8 cellular contexts compared by ENCODE assay signal in genomic region chr21:37208056-37208705, GRCh38. TPM values are rescaled to one million over a fixed set of nuclear protein-coding genes. Genes with fewer than 3 reads are reported as not detected.
DNase-seq lines count a peak whose midpoint lies in the region; ATAC-seq and TF ChIP-seq lines count a peak whose summit lies in the region.

No MANE protein-coding gene starts in this region.

- H3K4me1 ChIP-seq in DOHH2 (ENCODE audit: control insufficient read depth, low read length) (peaks cover 31% of the 10 kb centered on the region), skeletal muscle satellite cell (ENCODE audit: control insufficient read depth, insufficient read depth, low read length) (peaks cover 12% of the 10 kb centered on the region), sigmoid colon (peaks cover 0 to 14% (median 5%) of the 10 kb centered on the region in 4 donors)

- CTCF ChIA-PET in activated B cell treated with CpG ODN at 0.5 μM for 24 hours (lab: Charles Lee) = no interaction called here

- no peak overlapping the region for H3K9ac ChIP-seq in skeletal muscle satellite cell (ENCODE audit: low read depth, low read length)

- H3K9me3 Mint-ChIP-seq in activated B cell treated with CpG ODN at 0.5 μM for 24 hours = no peaks in the 10 kb centered on the region

- ATAC-seq in GM19324 (IDR thresholded peaks at IDR 0.05; ENCODE audit: low FRiP score, unreplicated experiment) (peak; percentile 65), HG03354 (IDR thresholded peaks at IDR 0.05; ENCODE audit: poor library complexity, severe bottlenecking, unreplicated experiment) (peak; percentile 74), activated B cell treated with CpG ODN at 0.5 μM for 24 hours (ENCODE audit: low read depth) (peak; percentile 65), left cardiac atrium (peak; percentile 89 to 94)

- peak overlapping the region; percentile 84 for H3K27ac Mint-ChIP-seq in activated B cell treated with CpG ODN at 0.5 μM for 24 hours

- H3K27me3 ChIP-seq in DOHH2 (ENCODE audit: control insufficient read depth, low read length) = no peaks in the 10 kb centered on the region
- no peaks in the 10 kb centered on the region for H3K27me3 ChIP-seq in skeletal muscle satellite cell (ENCODE audit: control insufficient read depth, insufficient read depth, low read length)
- H3K27me3 ChIP-seq in sigmoid colon = no peaks in the 10 kb centered on the region
- H3K27me3 ChIP-seq in brain microvascular endothelial cell (replicated peaks) = no peaks in the 10 kb centered on the region

- TF ChIP-seq CTCF in DOHH2 (IDR thresholded peaks at IDR 0.05; ENCODE audit: low read depth, low read length, poor library complexity, severe bottlenecking) = no peak
- TF ChIP-seq CTCF in activated B cell treated with CpG ODN at 0.5 μM for 24 hours (IDR thresholded peaks at IDR 0.05) = no peak
- TF ChIP-seq CTCF in sigmoid colon (IDR thresholded peaks at IDR 0.05) = no peak
- no peak for TF ChIP-seq CTCF in brain microvascular endothelial cell (IDR thresholded peaks at IDR 0.05; ENCODE audit: low read depth, low read length, missing control alignments)

- TF ChIP-seq POLR2A in sigmoid colon (IDR thresholded peaks at IDR 0.05) = no peak

- in situ Hi-C loops in brain microvascular endothelial cell (cut with HindIII; ENCODE audit: low pct_ligation_motif_present, low sequenced_read_pairs) = no loop called here

- H3K4me1 Mint-ChIP-seq in activated B cell treated with CpG ODN at 0.5 μM for 24 hours = peaks cover 45% of the 10 kb centered on the region

- H3K36me3 ChIP-seq in DOHH2 (ENCODE audit: control insufficient read depth, low read length) (no peaks in the 10 kb centered on the region), skeletal muscle satellite cell (ENCODE audit: insufficient read depth, low read length) (peaks cover 16% of the 10 kb centered on the region), sigmoid colon (peaks cover 0 to 3% (median 1%) of the 10 kb centered on the region in 4 donors), brain microvascular endothelial cell (replicated peaks) (peaks cover 13% of the 10 kb centered on the region)

- no peak overlapping the region for H3K4me3 ChIP-seq in DOHH2 (ENCODE audit: low read length)
- H3K4me3 ChIP-seq in skeletal muscle satellite cell (ENCODE audit: low read length) = no peak overlapping the region
- no peak overlapping the region for H3K4me3 ChIP-seq in sigmoid colon
- H3K4me3 ChIP-seq in brain microvascular endothelial cell (ENCODE audit: low read depth, low read length) = no peak overlapping the region

- no peak overlapping the region for H3K27ac ChIP-seq in DOHH2 (ENCODE audit: low read depth, low read length)
- H3K27ac ChIP-seq in sigmoid colon = peak overlapping the region in 1 of 4 donors; percentile 55
- H3K27ac ChIP-seq in brain microvascular endothelial cell = no peak overlapping the region

- 39 to 41% methylated on average over 14 of the region's 14 CpGs for WGBS in sigmoid colon, 2 donors

- intact Hi-C loops in activated B cell treated with CpG ODN at 0.5 μM for 24 hours (cut with micrococcal nuclease) = loop anchor here (1.0 to 2.0 kb wide), 5 partner anchors 13 to 159 kb away; partner anchors contain the start of genes DYRK1A, PIGP, TTC3 and VPS26C
- intact Hi-C loops in left cardiac atrium (cut with DNase I) = loop anchor here in 1 of 2 donors (5.0 kb wide), 1 partner anchor 159 kb away; the partner anchor contains the start of gene DYRK1A
- intact Hi-C loops in sigmoid colon (cut with DNase I) = no loop called here

- H4K20me1 ChIP-seq in DOHH2 (ENCODE audit: control insufficient read depth, insufficient read depth, low read depth, low read length) = no peaks in the 10 kb centered on the region

- H3K4me2 ChIP-seq in DOHH2 (ENCODE audit: low read length) (peak overlapping the region; percentile 42), skeletal muscle satellite cell (ENCODE audit: low read length) (peak overlapping the region; percentile 51)

- H3K27me3 Mint-ChIP-seq in activated B cell treated with CpG ODN at 0.5 μM for 24 hours = no peaks in the 10 kb centered on the region

- TF ChIP-seq EP300 in sigmoid colon (IDR thresholded peaks at IDR 0.05) = no peak

- H3F3A ChIP-seq in DOHH2 (ENCODE audit: control insufficient read depth, insufficient read depth) = no peaks in the 10 kb centered on the region; the same call in 1 of the 2 replicates

- DNase-seq in activated B cell treated with CpG ODN at 0.5 μM for 24 hours (peak; percentile 47), left cardiac atrium (peak; percentile 76), sigmoid colon (no peak), brain microvascular endothelial cell (no peak)

- H3K9me3 ChIP-seq in DOHH2 (ENCODE audit: control insufficient read depth, insufficient read depth, low read length) (peaks cover 3% of the 10 kb centered on the region; the same call in 1 of the 2 replicates), skeletal muscle satellite cell (replicated peaks; ENCODE audit: low read length) (no peaks in the 10 kb centered on the region), sigmoid colon (no peaks in the 10 kb centered on the region)

- peaks cover 2% of the 10 kb centered on the region for H3K36me3 Mint-ChIP-seq in activated B cell treated with CpG ODN at 0.5 μM for 24 hours (ENCODE audit: low read depth)

- H3K4me3 Mint-ChIP-seq in activated B cell treated with CpG ODN at 0.5 μM for 24 hours = peak overlapping the region; percentile 77

- no peaks in the 10 kb centered on the region for H3K79me2 ChIP-seq in DOHH2 (ENCODE audit: control insufficient read depth, low read length)

- POLR2A ChIA-PET in activated B cell treated with CpG ODN at 0.5 μM for 24 hours (lab: Charles Lee) = interaction anchor here (0.9 to 3.5 kb wide), 7 partner anchors 9 to 356 kb away, joined by 3 to 19 read pairs (median 9); partner anchors contain the start of genes DYRK1A and VPS26C

- H3K9me2 ChIP-seq in DOHH2 (replicated peaks; ENCODE audit: control insufficient read depth, low read length) = no peaks in the 10 kb centered on the region

RNA-seq across cellular contexts. Expression of gene VPS26C, which starts 59.0 kb away (rescaled TPM):
- total RNA-seq in activated B cell treated with CpG ODN at 0.5 μM for 24 hours (42.5 and 45.2 TPM in 2 replicates), left cardiac atrium (10 to 100 TPM; 35.0 to 43.6 TPM), sigmoid colon (10 to 100 TPM; 47.1 to 71.7 (median 55.8) TPM)
- 55.7 and 72.0 TPM in 2 replicates for total RNA-seq in skeletal muscle satellite cell (2012; rRNA removed)
- 10 to 100 TPM; 34.2 to 71.2 (median 39.0) TPM for polyA plus RNA-seq in sigmoid colon

Comparison
In these comparisons a context has a peak if more than half of its experiments do, and no peak if none do; other contexts are left out.
1. DNase-seq: peak in activated B cell treated with CpG ODN at 0.5 μM for 24 hours (single experiment) and left cardiac atrium (single experiment); none in sigmoid colon (single experiment) and brain microvascular endothelial cell (single experiment).
2. Peak in every context shown above with its lines, with median percentiles within 50 percentile points of each other: ATAC-seq.